In the genomic region with DNA sequence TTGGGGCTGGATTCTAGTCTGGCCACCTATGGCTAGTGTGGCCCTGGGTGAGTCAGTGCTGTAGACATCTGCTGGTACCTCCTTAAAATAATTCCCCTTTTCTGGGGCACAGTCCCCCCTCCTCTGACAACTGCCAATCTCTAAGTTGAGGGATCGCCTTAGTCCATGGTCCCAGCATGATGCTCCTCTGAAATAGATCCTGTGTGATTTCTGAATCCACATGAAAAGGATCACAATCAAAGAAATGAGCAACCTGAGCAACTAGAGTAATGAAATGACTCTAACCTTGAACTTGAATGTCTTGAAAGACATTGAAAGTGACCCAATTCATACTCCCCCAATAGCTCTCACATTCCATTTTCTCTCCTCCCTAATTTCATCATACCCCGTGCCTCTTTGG, we compare ENCODE assay signal across 29 cellular contexts.
DNase-seq lines count a peak whose midpoint lies in the region; ATAC-seq lines count a peak whose summit lies in the region.
"Had no signal": no experiment of that assay in that cellular context is flagged by ENCODE, and none has a peak within 500 bp of the region (broad histone marks: within the 10 kb centered on the region; RNA-seq: fewer than 3 reads in every experiment).

No MANE protein-coding gene starts in this region.

- DNase-seq in activated T-cell treated with anti-CD3 and anti-CD28 coated beads, Interleukin-2, amount 50 U/mL, for 72 hours = no peak
- no peak for DNase-seq in activated T-cell treated with anti-CD3 and anti-CD28 coated beads, Interleukin-2, amount 50 U/mL, for 48 hours
- no peak for DNase-seq in activated naive CD4-positive, alpha-beta T cell treated with anti-CD3 and anti-CD28 coated beads, Interleukin-2, amount 50 U/mL, for 72 hours (ENCODE audit: low spot score in 2 of 2)
- DNase-seq in activated naive CD4-positive, alpha-beta T cell treated with anti-CD3 and anti-CD28 coated beads, Interleukin-2, amount 50 U/mL, for 16 hours = no peak
- no peak for DNase-seq in NCI-H524 (lab: John Stamatoyannopoulos, UW)
- DNase-seq: 8988T; ACHN; AML-193; BE2C; C1 segment of cervical spinal cord; Caco-2; Calu3; CD4-positive, alpha-beta memory T cell; CD4-positive, alpha-beta T cell; CD4-positive, CD25-positive, alpha-beta regulatory T cell; CD8-positive, alpha-beta memory T cell; CD8-positive, alpha-beta T cell; COR-L47; DMS 273 treated with DMSO at 0.1 percent for 48 hours; DMS153; DMS53; DMS79; DMS79 treated with DMSO at 0.1 percent for 48 hours; DND-41; EL had no signal

- H3K4me3 Mint-ChIP-seq in activated T-cell treated with anti-CD3 and anti-CD28 coated beads, Interleukin-2, amount 50 U/mL, for 72 hours = no peak overlapping the region
- no peak overlapping the region for H3K4me3 Mint-ChIP-seq in activated T-helper 17 cell treated with anti-CD3 and anti-CD28 coated beads, Interleukin-2, amount 50 U/mL, for 72 hours
- H3K4me3 Mint-ChIP-seq: B cell; CD14-positive monocyte; CD4-positive, alpha-beta memory T cell; CD4-positive, alpha-beta T cell; CD4-positive, CD25-positive, alpha-beta regulatory T cell; CD8-positive, alpha-beta memory T cell; CD8-positive, alpha-beta T cell had no signal

- peak; percentile 31 to 62 for ATAC-seq in activated T-cell treated with anti-CD3 and anti-CD28 coated beads, Interleukin-2, amount 50 U/mL, for 72 hours (replicated peaks in 1 of 2)
- ATAC-seq in activated naive CD4-positive, alpha-beta T cell treated with anti-CD3 and anti-CD28 coated beads, Interleukin-2, amount 50 U/mL, for 72 hours = peak; percentile 24 to 66
- peak; percentile 21 for ATAC-seq in activated T-helper 17 cell treated with anti-CD3 and anti-CD28 coated beads, Interleukin-2, amount 50 U/mL, for 72 hours (replicated peaks)
- ATAC-seq: A549; CD8-positive, alpha-beta T cell had no signal

- H3K36me3 Mint-ChIP-seq in activated T-cell treated with anti-CD3 and anti-CD28 coated beads, Interleukin-2, amount 50 U/mL, for 72 hours (ENCODE audit: insufficient read depth in 2 of 2) = peaks cover 1 to 2% of the 10 kb centered on the region in 2 donors
- H3K36me3 Mint-ChIP-seq in activated naive CD4-positive, alpha-beta T cell treated with anti-CD3 and anti-CD28 coated beads, Interleukin-2, amount 50 U/mL, for 72 hours = no peaks in the 10 kb centered on the region
- H3K36me3 Mint-ChIP-seq in activated T-helper 17 cell treated with anti-CD3 and anti-CD28 coated beads, Interleukin-2, amount 50 U/mL, for 72 hours (ENCODE audit: low read depth) = no peaks in the 10 kb centered on the region
- H3K36me3 Mint-ChIP-seq: CD14-positive monocyte; CD4-positive, alpha-beta memory T cell; CD4-positive, CD25-positive, alpha-beta regulatory T cell; CD8-positive, alpha-beta T cell had no signal

- H3K27me3 Mint-ChIP-seq in activated T-cell treated with anti-CD3 and anti-CD28 coated beads, Interleukin-2, amount 50 U/mL, for 72 hours (ENCODE audit: low read depth) = no peaks in the 10 kb centered on the region
- H3K27me3 Mint-ChIP-seq in activated T-helper 17 cell treated with anti-CD3 and anti-CD28 coated beads, Interleukin-2, amount 50 U/mL, for 72 hours = no peaks in the 10 kb centered on the region
- H3K27me3 Mint-ChIP-seq: B cell; CD4-positive, alpha-beta memory T cell; CD4-positive, alpha-beta T cell; CD4-positive, CD25-positive, alpha-beta regulatory T cell had no signal

- peaks cover 0 to 4% of the 10 kb centered on the region in 2 donors for H3K9me3 Mint-ChIP-seq in activated T-cell treated with anti-CD3 and anti-CD28 coated beads, Interleukin-2, amount 50 U/mL, for 72 hours
- peaks cover 4% of the 10 kb centered on the region in 2 donors for H3K9me3 Mint-ChIP-seq in activated naive CD4-positive, alpha-beta T cell treated with anti-CD3 and anti-CD28 coated beads, Interleukin-2, amount 50 U/mL, for 72 hours
- H3K9me3 Mint-ChIP-seq in activated T-helper 17 cell treated with anti-CD3 and anti-CD28 coated beads, Interleukin-2, amount 50 U/mL, for 72 hours = peaks cover 4% of the 10 kb centered on the region
- H3K9me3 Mint-ChIP-seq: CD8-positive, alpha-beta T cell had no signal

- no peak overlapping the region for H3K27ac Mint-ChIP-seq in activated T-cell treated with anti-CD3 and anti-CD28 coated beads, Interleukin-2, amount 50 U/mL, for 72 hours
- peak overlapping the region in 1 of 2 donors; percentile 30 for H3K27ac Mint-ChIP-seq in activated naive CD4-positive, alpha-beta T cell treated with anti-CD3 and anti-CD28 coated beads, Interleukin-2, amount 50 U/mL, for 72 hours
- H3K27ac Mint-ChIP-seq in activated T-helper 17 cell treated with anti-CD3 and anti-CD28 coated beads, Interleukin-2, amount 50 U/mL, for 72 hours = no peak overlapping the region
- H3K27ac Mint-ChIP-seq: B cell; CD4-positive, alpha-beta memory T cell; CD4-positive, alpha-beta T cell; CD8-positive, alpha-beta memory T cell; CD8-positive, alpha-beta T cell had no signal

- no peaks in the 10 kb centered on the region for H3K4me1 Mint-ChIP-seq in activated T-cell treated with anti-CD3 and anti-CD28 coated beads, Interleukin-2, amount 50 U/mL, for 72 hours (ENCODE audit: low read depth)
- H3K4me1 Mint-ChIP-seq in activated T-helper 17 cell treated with anti-CD3 and anti-CD28 coated beads, Interleukin-2, amount 50 U/mL, for 72 hours = no peaks in the 10 kb centered on the region
- H3K4me1 Mint-ChIP-seq: B cell; CD14-positive monocyte; CD4-positive, alpha-beta memory T cell; CD4-positive, CD25-positive, alpha-beta regulatory T cell; CD8-positive, alpha-beta memory T cell had no signal
